In the genomic region with DNA sequence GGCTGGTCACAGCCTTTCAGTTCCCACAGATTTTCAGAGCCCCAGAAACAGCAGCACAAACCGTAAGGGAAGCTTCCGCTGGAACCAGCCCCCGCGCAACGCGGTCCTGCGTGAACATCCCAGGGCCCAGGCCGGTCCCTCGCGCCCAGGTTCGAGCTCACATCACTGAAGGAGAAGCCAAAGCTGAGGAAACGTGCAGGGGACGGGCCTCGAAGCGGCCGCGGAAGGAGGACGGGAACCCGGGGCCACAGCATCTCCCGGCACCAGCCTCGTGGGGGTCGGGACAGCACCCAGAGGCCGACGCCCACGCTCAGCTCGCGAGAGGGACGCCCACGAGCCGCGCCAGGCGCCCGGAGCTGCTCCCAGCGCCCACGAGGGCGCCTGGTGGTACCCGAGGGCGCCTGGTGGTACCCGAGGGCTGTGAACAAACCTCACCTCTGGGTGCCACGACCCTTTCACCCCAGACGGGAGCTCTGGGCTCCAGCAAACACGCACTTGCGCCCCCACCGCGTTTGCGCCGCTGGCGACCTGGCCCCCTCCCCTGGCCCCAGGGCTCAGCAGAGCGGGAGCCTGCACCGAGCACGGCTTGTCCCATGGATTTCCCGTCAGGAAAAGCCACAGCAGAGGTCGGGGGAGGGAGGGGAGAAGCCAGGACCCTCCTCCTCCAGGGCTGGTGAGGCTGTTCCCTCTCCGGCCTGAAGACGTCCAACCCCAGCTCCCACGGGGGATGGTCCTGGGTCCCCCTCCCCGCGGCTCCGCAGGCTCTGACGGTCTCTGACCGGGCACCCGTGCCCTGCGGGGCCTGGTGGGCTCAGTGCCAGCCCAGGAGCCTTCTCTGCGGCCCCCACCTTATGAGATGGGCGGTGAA, we compare ENCODE assay signal across 16 cellular contexts. TPM values are rescaled to one million over a fixed set of nuclear protein-coding genes. Genes with fewer than 3 reads are reported as not detected.
DNase-seq lines count a peak whose midpoint lies in the region; ATAC-seq and TF ChIP-seq lines count a peak whose summit lies in the region.
"Had no signal": no experiment of that assay in that cellular context is flagged by ENCODE, and none has a peak within 500 bp of the region (broad histone marks: within the 10 kb centered on the region; RNA-seq: fewer than 3 reads in every experiment).

No MANE protein-coding gene starts in this region.

- no peak for TF ChIP-seq POLR2A in testis (IDR thresholded peaks at IDR 0.05)

- H3K27ac ChIP-seq in lung (ENCODE audit: low read depth in 1 of 2, low read length in 1 of 2) (peak overlapping the region; percentile 71 to 74), testis (peak overlapping the region in 1 of 2 donors; percentile 45)
- H3K27ac ChIP-seq: SJCRH30 had no signal

- H3K36me3 ChIP-seq in lung (ENCODE audit: control insufficient read depth in 2 of 2, insufficient read depth in 2 of 2, low read length in 2 of 2) (no peaks in the 10 kb centered on the region), testis (ENCODE audit: low read depth, missing control alignments) (no peaks in the 10 kb centered on the region)
- H3K36me3 ChIP-seq: ascending aorta, SJCRH30, tibial nerve had no signal

- no peak overlapping the region for H3K4me3 Mint-ChIP-seq in T-helper 17 cell
- H3K4me3 Mint-ChIP-seq in activated T-helper 1 cell treated with anti-CD3 and anti-CD28 coated beads, Interleukin-12 subunit alpha, Interleukin-12 subunit beta, Interleukin-2, Interleukin-4 antibody, amounts not matched to agents 30 ng/mL and 10 ng/mL and 1 ng/mL, durations not matched to agents 14 hours and 24 hours and 36 hours: no peak overlapping the region
- H3K4me3 Mint-ChIP-seq: activated CD4-positive, alpha-beta memory T cell treated with anti-CD3 and anti-CD28 coated beads, Interleukin-2, amount 10 ng/mL, durations not matched to agents 7 days and 5 days had no signal

- 29 to 45% methylated on average over 51 to 65 of the region's 65 CpGs for WGBS in lung, 2 donors
- 45 to 49% methylated on average over 32 to 43 of the region's 65 CpGs for WGBS in testis, 2 donors

- H3K4me1 Mint-ChIP-seq in T-helper 17 cell: peaks cover 26% of the 10 kb centered on the region
- peaks cover 9% of the 10 kb centered on the region for H3K4me1 Mint-ChIP-seq in activated T-helper 1 cell treated with anti-CD3 and anti-CD28 coated beads, Interleukin-12 subunit alpha, Interleukin-12 subunit beta, Interleukin-2, Interleukin-4 antibody, amounts not matched to agents 30 ng/mL and 10 ng/mL and 1 ng/mL, durations not matched to agents 14 hours and 24 hours and 36 hours (ENCODE audit: low read depth)

- H3K36me3 Mint-ChIP-seq in T-helper 17 cell (ENCODE audit: low read depth): peaks cover 11% of the 10 kb centered on the region
- no peaks in the 10 kb centered on the region for H3K36me3 Mint-ChIP-seq in activated T-helper 1 cell treated with anti-CD3 and anti-CD28 coated beads, Interleukin-12 subunit alpha, Interleukin-12 subunit beta, Interleukin-2, Interleukin-4 antibody, amounts not matched to agents 30 ng/mL and 10 ng/mL and 1 ng/mL, durations not matched to agents 14 hours and 24 hours and 36 hours (ENCODE audit: low read depth)

- peak overlapping the region; percentile 70 for H3K27ac Mint-ChIP-seq in T-helper 17 cell
- no peak overlapping the region for H3K27ac Mint-ChIP-seq in activated T-helper 1 cell treated with anti-CD3 and anti-CD28 coated beads, Interleukin-12 subunit alpha, Interleukin-12 subunit beta, Interleukin-2, Interleukin-4 antibody, amounts not matched to agents 30 ng/mL and 10 ng/mL and 1 ng/mL, durations not matched to agents 14 hours and 24 hours and 36 hours
- H3K27ac Mint-ChIP-seq: activated CD4-positive, alpha-beta memory T cell treated with anti-CD3 and anti-CD28 coated beads, Interleukin-2, amount 10 ng/mL, durations not matched to agents 7 days and 5 days had no signal

- H3K4me1 ChIP-seq in lung (ENCODE audit: control insufficient read depth in 2 of 2, insufficient read depth in 2 of 2, low read length in 2 of 2): peaks cover 0 to 7% of the 10 kb centered on the region in 2 donors
- no peaks in the 10 kb centered on the region for H3K4me1 ChIP-seq in testis
- H3K4me1 ChIP-seq: SJCRH30 had no signal

- H3K27me3 ChIP-seq in lung (ENCODE audit: control insufficient read depth, insufficient read depth): no peaks in the 10 kb centered on the region
- no peaks in the 10 kb centered on the region for H3K27me3 ChIP-seq in testis
- H3K27me3 ChIP-seq: ascending aorta, SJCRH30 had no signal

- peaks cover 69% of the 10 kb centered on the region for H3K27me3 Mint-ChIP-seq in T-helper 17 cell
- H3K27me3 Mint-ChIP-seq in activated T-helper 1 cell treated with anti-CD3 and anti-CD28 coated beads, Interleukin-12 subunit alpha, Interleukin-12 subunit beta, Interleukin-2, Interleukin-4 antibody, amounts not matched to agents 30 ng/mL and 10 ng/mL and 1 ng/mL, durations not matched to agents 14 hours and 24 hours and 36 hours (ENCODE audit: insufficient read depth): peaks cover 52% of the 10 kb centered on the region

- H3K4me3 ChIP-seq in epithelial cell of proximal tubule (ENCODE audit: low read depth, low read length): peak overlapping the region; percentile 23
- peak overlapping the region; percentile 21 for H3K4me3 ChIP-seq in lung
- H3K4me3 ChIP-seq in testis: peak overlapping the region; percentile 9 to 20
- H3K4me3 ChIP-seq: SJCRH30 had no signal

- ATAC-seq in T-helper 17 cell: no peak
- no peak for ATAC-seq in lung (ENCODE audit: insufficient read depth, low FRiP score)
- no peak for ATAC-seq in HG03139 (IDR thresholded peaks at IDR 0.05; ENCODE audit: unreplicated experiment)
- no peak for ATAC-seq in GM18517 (IDR thresholded peaks at IDR 0.05; ENCODE audit: unreplicated experiment)

- H3K9me3 ChIP-seq in T-helper 17 cell (ENCODE audit: control insufficient read depth, low read length, poor library complexity, severe bottlenecking) (no peaks in the 10 kb centered on the region), lung (ENCODE audit: control insufficient read depth in 2 of 2, insufficient read depth in 1 of 2, low read length in 1 of 2) (no peaks in the 10 kb centered on the region), testis (no peaks in the 10 kb centered on the region)
- H3K9me3 ChIP-seq: ascending aorta, SJCRH30, tibial nerve had no signal

- DNase-seq in T-helper 17 cell (no peak), epithelial cell of proximal tubule (ENCODE audit: low read depth) (no peak), lung (ENCODE audit: low spot score) (no peak), testis (no peak), mesenteric fat pad (ENCODE audit: low spot score) (no peak)
- no peak for DNase-seq in activated T-helper 1 cell treated with anti-CD3 and anti-CD28 coated beads, Interleukin-12 subunit alpha, Interleukin-12 subunit beta, Interleukin-2, Interleukin-4 antibody, amounts not matched to agents 30 ng/mL and 10 ng/mL and 1 ng/mL, durations not matched to agents 14 hours and 24 hours and 36 hours (ENCODE audit: low spot score)
- DNase-seq: activated CD4-positive, alpha-beta memory T cell treated with anti-CD3 and anti-CD28 coated beads, Interleukin-2, amount 10 ng/mL, durations not matched to agents 7 days and 5 days; activated effector memory CD4-positive, alpha-beta T cell treated with Interleukin-2 at 50 U/mL for 16 hours; AML-193; NCI-H2029 treated with DMSO at 0.1 percent for 48 hours; SJCRH30 had no signal

- no peak for TF ChIP-seq CTCF in epithelial cell of proximal tubule (conservative IDR thresholded peaks at IDR 0.05; ENCODE audit: low read depth, low read length)
- no peak for TF ChIP-seq CTCF in lung (IDR thresholded peaks at IDR 0.05; ENCODE audit: control extremely low read depth, extremely low read depth)
- TF ChIP-seq CTCF in testis (IDR thresholded peaks at IDR 0.05): no peak

- intact Hi-C loops in testis (cut with DNase I; ENCODE audit: low total_unique reads): loop anchor here (10.0 kb wide), 1 partner anchor 189 kb away; no protein-coding TSS in a partner anchor
- intact Hi-C loops in activated T-helper 1 cell treated with anti-CD3 and anti-CD28 coated beads, Interleukin-12 subunit alpha, Interleukin-12 subunit beta, Interleukin-2, Interleukin-4 antibody, amounts not matched to agents 30 ng/mL and 10 ng/mL and 1 ng/mL, durations not matched to agents 14 hours and 24 hours and 36 hours (cut with micrococcal nuclease): no loop called here

- no peaks in the 10 kb centered on the region for H3K9me3 Mint-ChIP-seq in activated T-helper 1 cell treated with anti-CD3 and anti-CD28 coated beads, Interleukin-12 subunit alpha, Interleukin-12 subunit beta, Interleukin-2, Interleukin-4 antibody, amounts not matched to agents 30 ng/mL and 10 ng/mL and 1 ng/mL, durations not matched to agents 14 hours and 24 hours and 36 hours
- H3K9me3 Mint-ChIP-seq: activated CD4-positive, alpha-beta memory T cell treated with anti-CD3 and anti-CD28 coated beads, Interleukin-2, amount 10 ng/mL, durations not matched to agents 7 days and 5 days had no signal

RNA-seq across cellular contexts. Expression of a gene that starts 6.9 kb away (rescaled TPM):
- total RNA-seq in T-helper 17 cell: not detected
- total RNA-seq in epithelial cell of proximal tubule: not detected in 2 replicates
- total RNA-seq in lung: 1 to 10 TPM; 1.4 to 1.8 TPM
- polyA plus RNA-seq in lung: 1 to 10 TPM in 1 of 2 donors, under 1 TPM in 1; 0.98 to 1.3 TPM
- total RNA-seq in testis: under 1 TPM in 1 of 2 donors, not detected in 1; 0.81 TPM
- 1.6 TPM for polyA plus RNA-seq in testis (ENCODE audit: insufficient read depth, low read depth, low replicate concordance)
- not detected for total RNA-seq in mesenteric fat pad
- total RNA-seq in activated T-helper 1 cell treated with anti-CD3 and anti-CD28 coated beads, Interleukin-12 subunit alpha, Interleukin-12 subunit beta, Interleukin-2, Interleukin-4 antibody, amounts not matched to agents 30 ng/mL and 10 ng/mL and 1 ng/mL, durations not matched to agents 14 hours and 24 hours and 36 hours: not detected in 2 replicates
- total RNA-seq: activated CD4-positive, alpha-beta memory T cell treated with anti-CD3 and anti-CD28 coated beads, Interleukin-2, amount 10 ng/mL, durations not matched to agents 7 days and 5 days; ascending aorta; SJCRH30; tibial nerve had no signal
- polyA plus RNA-seq: keratinocyte had no signal

RNA-seq across cellular contexts. Expression of a gene that starts 15.1 kb away (rescaled TPM):
- total RNA-seq in T-helper 17 cell (not detected), epithelial cell of proximal tubule (not detected in 2 replicates), lung (1 to 10 TPM in 1 of 2 donors, under 1 TPM in 1; 0.25 to 3.4 TPM), testis (1 to 10 TPM; 2.2 to 2.7 TPM), mesenteric fat pad (not detected)
- polyA plus RNA-seq in lung (1 to 10 TPM in 1 of 2 donors, under 1 TPM in 1; 0.05 to 1.6 TPM), testis (ENCODE audit: insufficient read depth, low read depth, low replicate concordance) (3.0 TPM)
- total RNA-seq in activated T-helper 1 cell treated with anti-CD3 and anti-CD28 coated beads, Interleukin-12 subunit alpha, Interleukin-12 subunit beta, Interleukin-2, Interleukin-4 antibody, amounts not matched to agents 30 ng/mL and 10 ng/mL and 1 ng/mL, durations not matched to agents 14 hours and 24 hours and 36 hours: not detected in 2 replicates
- total RNA-seq: activated CD4-positive, alpha-beta memory T cell treated with anti-CD3 and anti-CD28 coated beads, Interleukin-2, amount 10 ng/mL, durations not matched to agents 7 days and 5 days; ascending aorta; SJCRH30; tibial nerve had no signal
- polyA plus RNA-seq: keratinocyte had no signal
